ENCODE assay signal across 16 cellular contexts in genomic region chr17:17846003-17846402, GRCh38. TPM values are rescaled to one million over a fixed set of nuclear protein-coding genes. Genes with fewer than 3 reads are reported as not detected.
DNase-seq lines count a peak whose midpoint lies in the region; ATAC-seq, FAIRE-seq and TF ChIP-seq lines count a peak whose summit lies in the region.
"Had no signal": no experiment of that assay in that cellular context is flagged by ENCODE, and none has a peak within 500 bp of the region (broad histone marks: within the 10 kb centered on the region; RNA-seq: fewer than 3 reads in every experiment).

No MANE protein-coding gene starts in this region.

- H3K27ac Mint-ChIP-seq in activated CD4-positive, alpha-beta memory T cell treated with anti-CD3 and anti-CD28 coated beads, Interleukin-2, amount 10 ng/mL, durations not matched to agents 7 days and 5 days: peak overlapping the region; percentile 47
- no peak overlapping the region for H3K27ac Mint-ChIP-seq in activated CD4-positive, alpha-beta memory T cell treated with anti-CD3 and anti-CD28 coated beads for 36 hours
- peak overlapping the region; percentile 32 for H3K27ac Mint-ChIP-seq in CD8-positive, alpha-beta T cell
- H3K27ac Mint-ChIP-seq in activated T-helper 1 cell treated with anti-CD3 and anti-CD28 coated beads, Interleukin-12 subunit alpha, Interleukin-12 subunit beta, Interleukin-2, Interleukin-4 antibody, amounts not matched to agents 30 ng/mL and 10 ng/mL and 1 ng/mL, durations not matched to agents 14 hours and 24 hours and 36 hours: peak overlapping the region; percentile 63
- H3K27ac Mint-ChIP-seq in neural progenitor cell: peak overlapping the region; percentile 50
- H3K27ac Mint-ChIP-seq: GM23338 had no signal

- FAIRE-seq in HepG2 (lab: Jason Lieb, UNC): no peak

- BruUV-seq in HepG2 (replicated peaks; lab: Mats Ljungman, UMichigan): no TSS peak

- no peak for ATAC-seq in CD8-positive, alpha-beta T cell
- ATAC-seq in GM19463 (IDR thresholded peaks at IDR 0.05; ENCODE audit: unreplicated experiment) (no peak), HepG2 (no peak)
- ATAC-seq: GM23338 had no signal

- WGBS in HepG2 (ENCODE audit: low lambda C conversion rate): 75% methylated on average over 5 of the region's 8 CpGs

- H3K4me3 Mint-ChIP-seq in activated CD4-positive, alpha-beta memory T cell treated with anti-CD3 and anti-CD28 coated beads, Interleukin-2, amount 10 ng/mL, durations not matched to agents 7 days and 5 days: no peak overlapping the region
- no peak overlapping the region for H3K4me3 Mint-ChIP-seq in activated CD4-positive, alpha-beta memory T cell treated with anti-CD3 and anti-CD28 coated beads for 36 hours
- H3K4me3 Mint-ChIP-seq in CD8-positive, alpha-beta T cell: no peak overlapping the region
- H3K4me3 Mint-ChIP-seq in activated T-helper 1 cell treated with anti-CD3 and anti-CD28 coated beads, Interleukin-12 subunit alpha, Interleukin-12 subunit beta, Interleukin-2, Interleukin-4 antibody, amounts not matched to agents 30 ng/mL and 10 ng/mL and 1 ng/mL, durations not matched to agents 14 hours and 24 hours and 36 hours: no peak overlapping the region
- no peak overlapping the region for H3K4me3 Mint-ChIP-seq in neural progenitor cell
- H3K4me3 Mint-ChIP-seq: CD4-positive, alpha-beta memory T cell; GM23338 had no signal

- no peak overlapping the region for H3K4me2 ChIP-seq in neural progenitor cell
- no peak overlapping the region for H3K4me2 ChIP-seq in HepG2 (ENCODE audit: low read depth, low read length)
- H3K4me2 ChIP-seq: GM23338 had no signal

- H3F3A ChIP-seq in neural progenitor cell (ENCODE audit: low read depth): peaks cover 5% of the 10 kb centered on the region

- no peak overlapping the region for H2AFZ ChIP-seq in neural progenitor cell (replicated peaks)
- no peak overlapping the region for H2AFZ ChIP-seq in HepG2 (ENCODE audit: low read length)
- H2AFZ ChIP-seq: GM23338 had no signal

- H3K4me1 Mint-ChIP-seq in activated CD4-positive, alpha-beta memory T cell treated with anti-CD3 and anti-CD28 coated beads, Interleukin-2, amount 10 ng/mL, durations not matched to agents 7 days and 5 days: peaks cover 56% of the 10 kb centered on the region
- H3K4me1 Mint-ChIP-seq in activated CD4-positive, alpha-beta memory T cell treated with anti-CD3 and anti-CD28 coated beads for 36 hours (ENCODE audit: low read depth): peaks cover 41% of the 10 kb centered on the region
- peaks cover 48% of the 10 kb centered on the region for H3K4me1 Mint-ChIP-seq in CD8-positive, alpha-beta T cell (ENCODE audit: low read depth)
- peaks cover 43% of the 10 kb centered on the region for H3K4me1 Mint-ChIP-seq in activated T-helper 1 cell treated with anti-CD3 and anti-CD28 coated beads, Interleukin-12 subunit alpha, Interleukin-12 subunit beta, Interleukin-2, Interleukin-4 antibody, amounts not matched to agents 30 ng/mL and 10 ng/mL and 1 ng/mL, durations not matched to agents 14 hours and 24 hours and 36 hours (ENCODE audit: low read depth)
- H3K4me1 Mint-ChIP-seq in neural progenitor cell: peaks cover 49% of the 10 kb centered on the region

- H4K20me1 ChIP-seq in neural progenitor cell (ENCODE audit: low read depth): no peaks in the 10 kb centered on the region
- H4K20me1 ChIP-seq in HepG2 (ENCODE audit: insufficient read depth, low read length): no peaks in the 10 kb centered on the region

- POLR2A ChIA-PET in activated CD4-positive, alpha-beta memory T cell treated with anti-CD3 and anti-CD28 coated beads, Interleukin-2, amount 10 ng/mL, durations not matched to agents 7 days and 5 days (lab: Charles Lee): interaction anchor here (1.0 to 6.4 kb wide), 5 partner anchors 9 to 153 kb away, joined by 3 to 253 read pairs (median 9); partner anchors contain the start of gene SREBF1
- POLR2A ChIA-PET in activated CD4-positive, alpha-beta memory T cell treated with anti-CD3 and anti-CD28 coated beads for 36 hours (lab: Charles Lee): interaction anchor here (0.6 to 6.2 kb wide), 4 partner anchors 10 to 86 kb away, joined by 3 to 110 read pairs (median 9); partner anchors contain the start of gene SREBF1
- POLR2A ChIA-PET in CD8-positive, alpha-beta T cell (lab: Charles Lee): no interaction called here
- POLR2A ChIA-PET in HepG2 (lab: Yijun Ruan, JAX): interaction anchor here (0.6 to 6.4 kb wide), 3 partner anchors 8 to 34 kb away, joined by 4 to 51 read pairs (median 5); partner anchors contain the start of gene SREBF1

- CTCF ChIA-PET in activated CD4-positive, alpha-beta memory T cell treated with anti-CD3 and anti-CD28 coated beads, Interleukin-2, amount 10 ng/mL, durations not matched to agents 7 days and 5 days (lab: Charles Lee): no interaction called here
- CTCF ChIA-PET in activated CD4-positive, alpha-beta memory T cell treated with anti-CD3 and anti-CD28 coated beads for 36 hours (lab: Charles Lee): interaction anchor here (1.6 kb wide), 1 partner anchor 34 kb away, joined by 3 read pairs; no protein-coding TSS in a partner anchor
- CTCF ChIA-PET in CD8-positive, alpha-beta T cell (lab: Charles Lee): interaction anchor here (1.3 to 19.1 kb wide), 2 partner anchors 10 to 35 kb away, joined by 4 to 308 read pairs; partner anchors contain the start of gene SREBF1
- CTCF ChIA-PET in HepG2 (lab: Yijun Ruan, JAX; ENCODE audit: low intra/inter-chr PET ratio, low total read pairs): no interaction called here

- peaks cover 49% of the 10 kb centered on the region for H3K4me1 ChIP-seq in CD8-positive, alpha-beta T cell (ENCODE audit: insufficient read depth, low read length)
- H3K4me1 ChIP-seq in neural progenitor cell (peaks cover 40% of the 10 kb centered on the region), HepG2 (ENCODE audit: insufficient read depth, low read length) (peaks cover 68% of the 10 kb centered on the region)

- no peaks in the 10 kb centered on the region for H3K36me3 ChIP-seq in CD8-positive, alpha-beta T cell (ENCODE audit: insufficient read depth, low read length)
- H3K36me3 ChIP-seq in neural progenitor cell: no peaks in the 10 kb centered on the region
- H3K36me3 ChIP-seq in HepG2 (replicated peaks in 1 of 2; ENCODE audit: control insufficient read depth in 1 of 2, insufficient read depth in 2 of 2, low read length in 2 of 2): no peaks in the 10 kb centered on the region

- no peak for TF ChIP-seq CTCF in CD8-positive, alpha-beta T cell (IDR thresholded peaks at IDR 0.05)
- TF ChIP-seq CTCF in neural progenitor cell (IDR thresholded peaks at IDR 0.05) (no peak), HepG2 (CRISPR knock-in tag; IDR thresholded peaks at IDR 0.05) (no peak)

- no peak overlapping the region for H3K4me3 ChIP-seq in CD8-positive, alpha-beta T cell (ENCODE audit: low read depth, low read length)
- H3K4me3 ChIP-seq in neural progenitor cell: no peak overlapping the region
- no peak overlapping the region for H3K4me3 ChIP-seq in HepG2 (replicated peaks in 1 of 3; ENCODE audit: insufficient read depth in 1 of 3, low read depth in 2 of 3, low read length in 3 of 3)
- H3K4me3 ChIP-seq: GM23338 had no signal

- TF ChIP-seq EP300 in HepG2 (IDR thresholded peaks at IDR 0.05; ENCODE audit: low read depth in 2 of 2, low read length in 2 of 2) (no peak), HepG2 (CRISPR knock-in tag; IDR thresholded peaks at IDR 0.05; ENCODE audit: borderline replicate concordance) (no peak)

- H3K27me3 Mint-ChIP-seq in activated CD4-positive, alpha-beta memory T cell treated with anti-CD3 and anti-CD28 coated beads, Interleukin-2, amount 10 ng/mL, durations not matched to agents 7 days and 5 days: no peaks in the 10 kb centered on the region
- no peaks in the 10 kb centered on the region for H3K27me3 Mint-ChIP-seq in activated CD4-positive, alpha-beta memory T cell treated with anti-CD3 and anti-CD28 coated beads for 36 hours
- no peaks in the 10 kb centered on the region for H3K27me3 Mint-ChIP-seq in CD8-positive, alpha-beta T cell (ENCODE audit: low read depth)
- H3K27me3 Mint-ChIP-seq in activated T-helper 1 cell treated with anti-CD3 and anti-CD28 coated beads, Interleukin-12 subunit alpha, Interleukin-12 subunit beta, Interleukin-2, Interleukin-4 antibody, amounts not matched to agents 30 ng/mL and 10 ng/mL and 1 ng/mL, durations not matched to agents 14 hours and 24 hours and 36 hours (ENCODE audit: insufficient read depth): no peaks in the 10 kb centered on the region
- no peaks in the 10 kb centered on the region for H3K27me3 Mint-ChIP-seq in neural progenitor cell (ENCODE audit: insufficient read depth, low read depth)
- H3K27me3 Mint-ChIP-seq: CD4-positive, alpha-beta memory T cell had no signal

- TF ChIP-seq RAD21 in HepG2 (CRISPR knock-in tag; IDR thresholded peaks at IDR 0.05): no peak

- no peaks in the 10 kb centered on the region for H3K9me3 ChIP-seq in CD8-positive, alpha-beta T cell (ENCODE audit: low read length)
- H3K9me3 ChIP-seq in neural progenitor cell (ENCODE audit: low read depth) (no peaks in the 10 kb centered on the region), HepG2 (ENCODE audit: low read length) (no peaks in the 10 kb centered on the region)

- H3K9me3 Mint-ChIP-seq in activated CD4-positive, alpha-beta memory T cell treated with anti-CD3 and anti-CD28 coated beads, Interleukin-2, amount 10 ng/mL, durations not matched to agents 7 days and 5 days: no peaks in the 10 kb centered on the region
- no peaks in the 10 kb centered on the region for H3K9me3 Mint-ChIP-seq in activated CD4-positive, alpha-beta memory T cell treated with anti-CD3 and anti-CD28 coated beads for 36 hours
- no peaks in the 10 kb centered on the region for H3K9me3 Mint-ChIP-seq in CD8-positive, alpha-beta T cell
- no peaks in the 10 kb centered on the region for H3K9me3 Mint-ChIP-seq in activated T-helper 1 cell treated with anti-CD3 and anti-CD28 coated beads, Interleukin-12 subunit alpha, Interleukin-12 subunit beta, Interleukin-2, Interleukin-4 antibody, amounts not matched to agents 30 ng/mL and 10 ng/mL and 1 ng/mL, durations not matched to agents 14 hours and 24 hours and 36 hours
- H3K9me3 Mint-ChIP-seq in neural progenitor cell: no peaks in the 10 kb centered on the region
- H3K9me3 Mint-ChIP-seq: CD4-positive, alpha-beta memory T cell; GM23338 had no signal

- H3K9ac ChIP-seq in neural progenitor cell (no peak overlapping the region), HepG2 (ENCODE audit: insufficient read depth, low read depth, low read length) (no peak overlapping the region)

- H3K36me3 Mint-ChIP-seq in activated CD4-positive, alpha-beta memory T cell treated with anti-CD3 and anti-CD28 coated beads, Interleukin-2, amount 10 ng/mL, durations not matched to agents 7 days and 5 days (ENCODE audit: low read depth): peaks cover 6% of the 10 kb centered on the region
- H3K36me3 Mint-ChIP-seq in activated CD4-positive, alpha-beta memory T cell treated with anti-CD3 and anti-CD28 coated beads for 36 hours: no peaks in the 10 kb centered on the region
- H3K36me3 Mint-ChIP-seq in CD8-positive, alpha-beta T cell: peaks cover 11% of the 10 kb centered on the region
- peaks cover 2% of the 10 kb centered on the region for H3K36me3 Mint-ChIP-seq in activated T-helper 1 cell treated with anti-CD3 and anti-CD28 coated beads, Interleukin-12 subunit alpha, Interleukin-12 subunit beta, Interleukin-2, Interleukin-4 antibody, amounts not matched to agents 30 ng/mL and 10 ng/mL and 1 ng/mL, durations not matched to agents 14 hours and 24 hours and 36 hours (ENCODE audit: low read depth)
- H3K36me3 Mint-ChIP-seq in neural progenitor cell: no peaks in the 10 kb centered on the region
- H3K36me3 Mint-ChIP-seq: CD4-positive, alpha-beta memory T cell had no signal

- H3K27me3 ChIP-seq in CD8-positive, alpha-beta T cell (ENCODE audit: insufficient read depth, low read length): no peaks in the 10 kb centered on the region
- H3K27me3 ChIP-seq in neural progenitor cell (no peaks in the 10 kb centered on the region), HepG2 (ENCODE audit: control insufficient read depth in 1 of 2, insufficient read depth in 2 of 2, low read length in 2 of 2) (no peaks in the 10 kb centered on the region; a peak in 2 of 5 replicates)

- DNase-seq in activated CD4-positive, alpha-beta memory T cell treated with anti-CD3 and anti-CD28 coated beads, Interleukin-2, amount 10 ng/mL, durations not matched to agents 7 days and 5 days: no peak
- DNase-seq in activated CD4-positive, alpha-beta memory T cell treated with anti-CD3 and anti-CD28 coated beads for 36 hours: no peak
- no peak for DNase-seq in CD8-positive, alpha-beta T cell
- DNase-seq in activated T-helper 1 cell treated with anti-CD3 and anti-CD28 coated beads, Interleukin-12 subunit alpha, Interleukin-12 subunit beta, Interleukin-2, Interleukin-4 antibody, amounts not matched to agents 30 ng/mL and 10 ng/mL and 1 ng/mL, durations not matched to agents 14 hours and 24 hours and 36 hours (ENCODE audit: low spot score): no peak
- DNase-seq in neural progenitor cell (ENCODE audit: low spot score): no peak
- DNase-seq in HepG2 (ENCODE audit: low spot score): no peak
- DNase-seq in posterior cingulate gyrus: no peak
- DNase-seq: CD4-positive, alpha-beta memory T cell; DMS 273 treated with DMSO at 0.1 percent for 48 hours; KG1; NCI-H1092; NCI-H226; NCI-H69 had no signal

- H3K79me2 ChIP-seq in neural progenitor cell (ENCODE audit: low read depth) (no peaks in the 10 kb centered on the region), HepG2 (ENCODE audit: insufficient read depth, low read length) (no peaks in the 10 kb centered on the region)

- in situ Hi-C loops in HepG2 (cut with HindIII; ENCODE audit: extremely low pct_ligation_motif_present, low pct_unique_long_range_greater_than_20kb): no loop called here

- intact Hi-C loops in activated CD4-positive, alpha-beta memory T cell treated with anti-CD3 and anti-CD28 coated beads for 36 hours (cut with micrococcal nuclease): no loop called here
- intact Hi-C loops in CD8-positive, alpha-beta T cell (cut with DNase I, micrococcal nuclease): no loop called here
- intact Hi-C loops in activated T-helper 1 cell treated with anti-CD3 and anti-CD28 coated beads, Interleukin-12 subunit alpha, Interleukin-12 subunit beta, Interleukin-2, Interleukin-4 antibody, amounts not matched to agents 30 ng/mL and 10 ng/mL and 1 ng/mL, durations not matched to agents 14 hours and 24 hours and 36 hours (cut with micrococcal nuclease): no loop called here
- intact Hi-C loops in HepG2 (cut with micrococcal nuclease; ENCODE audit: unreplicated experiment) (no loop called here), posterior cingulate gyrus (cut with DNase I) (no loop called here)

- no peak for TF ChIP-seq POLR2A in HepG2 (IDR thresholded peaks at IDR 0.05; ENCODE audit: insufficient read depth in 1 of 2, low read depth in 2 of 2, low read length in 2 of 2)

- H3K27ac ChIP-seq in CD8-positive, alpha-beta T cell (ENCODE audit: low read depth, low read length): no peak overlapping the region
- no peak overlapping the region for H3K27ac ChIP-seq in neural progenitor cell
- no peak overlapping the region for H3K27ac ChIP-seq in HepG2 (ENCODE audit: extremely low read length, insufficient read depth, low read length)
- H3K27ac ChIP-seq: HL-60 had no signal

RNA-seq across cellular contexts. Expression of gene SREBF1, which starts 9.2 kb away (rescaled TPM):
- total RNA-seq in activated CD4-positive, alpha-beta memory T cell treated with anti-CD3 and anti-CD28 coated beads, Interleukin-2, amount 10 ng/mL, durations not matched to agents 7 days and 5 days: 100 to 1,000 TPM; 177 to 186 TPM
- total RNA-seq in activated CD4-positive, alpha-beta memory T cell treated with anti-CD3 and anti-CD28 coated beads for 36 hours: 100 to 1,000 TPM in 1 of 2 experiments, 10 to 100 TPM in 1; 93.7 to 106 TPM
- 100 to 1,000 TPM; 401 to 412 TPM for total RNA-seq in CD8-positive, alpha-beta T cell
- total RNA-seq in activated T-helper 1 cell treated with anti-CD3 and anti-CD28 coated beads, Interleukin-12 subunit alpha, Interleukin-12 subunit beta, Interleukin-2, Interleukin-4 antibody, amounts not matched to agents 30 ng/mL and 10 ng/mL and 1 ng/mL, durations not matched to agents 14 hours and 24 hours and 36 hours: 167 and 172 TPM in 2 replicates
- 12.7 and 41.0 TPM in 2 replicates for total RNA-seq in neural progenitor cell (ENCODE audit: low replicate concordance)
- 12.6 and 34.3 TPM in 2 replicates for total RNA-seq in HepG2 (2016; rRNA removed; fragmentation: Illumina TruSeq; extraction: Trizol)
- 17.8 and 21.9 TPM in 2 replicates for total RNA-seq in HepG2 (2016; cell fraction: cytosol; rRNA removed; fragmentation: Illumina TruSeq; extraction: Trizol; ENCODE audit: low read depth)
- total RNA-seq in HepG2 (2016; cell fraction: insoluble cytoplasmic fraction; rRNA removed; fragmentation: Illumina TruSeq; extraction: Trizol): 11.7 and 40.3 TPM in 2 replicates
- 12.6 and 16.8 TPM in 2 replicates for total RNA-seq in HepG2 (2016; cell fraction: membrane; rRNA removed; fragmentation: Illumina TruSeq; extraction: Trizol)
- total RNA-seq in HepG2 (2016; cell fraction: nucleus; rRNA removed; fragmentation: Illumina TruSeq; extraction: Trizol): 53.2 and 57.7 TPM in 2 replicates
- 38.0 and 57.5 TPM in 2 replicates for polyA plus RNA-seq in HepG2 (2011; rRNA removed)
- polyA plus RNA-seq in HepG2 (2011; cell fraction: cytosol; rRNA removed): 16.6 and 23.2 TPM in 2 replicates
- polyA plus RNA-seq in HepG2 (2011; cell fraction: nucleus; rRNA removed): 385 and 409 TPM in 2 replicates
- 60.2 and 60.8 TPM in 2 replicates for polyA plus RNA-seq in HepG2 (2012)
- 3.6 and 4.8 TPM in 2 replicates for polyA plus RNA-seq in HepG2 (2016; cell fraction: cytosol; fragmentation: Illumina TruSeq; extraction: Trizol; ENCODE audit: low read depth)
- 11.3 and 14.1 TPM in 2 replicates for polyA plus RNA-seq in HepG2 (2016; cell fraction: insoluble cytoplasmic fraction; fragmentation: Illumina TruSeq; extraction: Trizol; ENCODE audit: low read depth)
- 7.4 and 8.0 TPM in 2 replicates for polyA plus RNA-seq in HepG2 (2016; cell fraction: membrane; fragmentation: Illumina TruSeq; extraction: Trizol; ENCODE audit: low read depth)
- polyA plus RNA-seq in HepG2 (2016; cell fraction: nucleus; fragmentation: Illumina TruSeq; extraction: Trizol; ENCODE audit: insufficient read depth, low read depth): 156 and 162 TPM in 2 replicates
- 70.2 and 130 TPM in 2 replicates for polyA minus RNA-seq in HepG2 (2011; rRNA and poly(A)+ RNA removed; ENCODE audit: low replicate concordance)
- 35.3 and 56.1 TPM in 2 replicates for polyA minus RNA-seq in HepG2 (2011; cell fraction: cytosol; rRNA and poly(A)+ RNA removed)
- 93.2 and 119 TPM in 2 replicates for polyA minus RNA-seq in HepG2 (2011; cell fraction: nucleus; rRNA and poly(A)+ RNA removed)

Comparison
In these comparisons a context has a peak if more than half of its experiments do, and no peak if none do; other contexts are left out.
1. CTCF ChIA-PET loops: an anchor here in activated CD4-positive, alpha-beta memory T cell treated with anti-CD3 and anti-CD28 coated beads for 36 hours (1.6 kb wide) and CD8-positive, alpha-beta T cell (1.3 to 19.1 kb wide); none called in activated CD4-positive, alpha-beta memory T cell treated with anti-CD3 and anti-CD28 coated beads, Interleukin-2, amount 10 ng/mL, durations not matched to agents 7 days and 5 days and HepG2.